In the genomic region with DNA sequence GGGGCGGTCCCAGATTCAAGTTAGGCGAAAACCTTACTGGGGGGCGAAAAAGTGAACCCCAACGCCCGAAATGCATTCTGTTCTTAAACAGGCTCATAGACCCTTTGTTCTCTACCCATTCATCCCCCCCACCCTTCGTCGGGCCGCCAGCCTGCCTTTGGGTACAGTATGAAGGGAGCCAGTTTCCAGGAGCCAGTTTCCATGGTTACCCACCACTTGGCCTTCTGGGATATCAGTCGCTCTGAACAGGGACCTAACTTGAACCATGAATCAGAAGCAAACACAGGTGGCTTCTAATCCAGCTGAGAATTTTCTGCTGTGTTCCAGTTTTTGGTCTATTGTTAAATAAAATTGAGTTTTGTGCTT, we compare ENCODE assay signal across 8 cellular contexts. TPM values are rescaled to one million over a fixed set of nuclear protein-coding genes. Genes with fewer than 3 reads are reported as not detected.
DNase-seq lines count a peak whose midpoint lies in the region; ATAC-seq and TF ChIP-seq lines count a peak whose summit lies in the region.

No MANE protein-coding gene starts in this region.

- H3K27ac ChIP-seq in endodermal cell (ENCODE audit: low read depth, low read length): peak overlapping the region; percentile 96
- peak overlapping the region; percentile 91 for H3K27ac ChIP-seq in mesodermal cell (ENCODE audit: low read depth, low read length, severe bottlenecking)

- H3K36me3 ChIP-seq in endodermal cell (ENCODE audit: control insufficient read depth, insufficient read depth, low read length) (peaks cover 4% of the 10 kb centered on the region), mesodermal cell (ENCODE audit: control insufficient read depth, insufficient read depth, low read length) (peaks cover 13% of the 10 kb centered on the region)

- peak overlapping the region; percentile 99 for H3K4me3 Mint-ChIP-seq in activated CD8-positive, alpha-beta memory T cell treated with anti-CD3 and anti-CD28 coated beads, Interleukin-2, amount 10 ng/mL, durations not matched to agents 7 days and 5 days
- peak overlapping the region; percentile 100 for H3K4me3 Mint-ChIP-seq in endodermal cell

- H3K27ac Mint-ChIP-seq in activated CD8-positive, alpha-beta memory T cell treated with anti-CD3 and anti-CD28 coated beads, Interleukin-2, amount 10 ng/mL, durations not matched to agents 7 days and 5 days: peak overlapping the region; percentile 99
- H3K27ac Mint-ChIP-seq in endodermal cell: peak overlapping the region; percentile 100

- H3K4me3 ChIP-seq in endodermal cell (ENCODE audit: low read length): peak overlapping the region; percentile 97
- H3K4me3 ChIP-seq in mesodermal cell (ENCODE audit: extremely low read depth, insufficient read depth, low read length, poor library complexity, severe bottlenecking): peak overlapping the region; percentile 100

- DNase-seq in 8988T: peak; percentile 40
- peak; percentile 81 for DNase-seq in NCI-H82 (lab: John Stamatoyannopoulos, UW)
- DNase-seq in activated CD8-positive, alpha-beta memory T cell treated with anti-CD3 and anti-CD28 coated beads, Interleukin-2, amount 10 ng/mL, durations not matched to agents 7 days and 5 days: peak; percentile 78
- peak; percentile 92 for DNase-seq in endodermal cell
- peak; percentile 16 for DNase-seq in stimulated activated CD8-positive, alpha-beta memory T cell treated with anti-CD3 and anti-CD28 coated beads, Interleukin-15, amount 100 ng/mL, for 1 hour (ENCODE audit: low read depth)

- H3K36me3 Mint-ChIP-seq in activated CD8-positive, alpha-beta memory T cell treated with anti-CD3 and anti-CD28 coated beads, Interleukin-2, amount 10 ng/mL, durations not matched to agents 7 days and 5 days: peaks cover 6% of the 10 kb centered on the region
- H3K36me3 Mint-ChIP-seq in endodermal cell (ENCODE audit: low read depth): peaks cover 12% of the 10 kb centered on the region

- H3K9me3 ChIP-seq in endodermal cell (ENCODE audit: control insufficient read depth, low read length): peaks cover 8% of the 10 kb centered on the region
- H3K9me3 ChIP-seq in mesodermal cell (ENCODE audit: control insufficient read depth, low read length): peaks cover 5% of the 10 kb centered on the region

- H3K4me1 ChIP-seq in endodermal cell (ENCODE audit: control insufficient read depth, insufficient read depth, low read length) (peaks cover 4% of the 10 kb centered on the region), mesodermal cell (ENCODE audit: control insufficient read depth, insufficient read depth, low read length, poor library complexity, severe bottlenecking) (no peaks in the 10 kb centered on the region)

- H3K9ac ChIP-seq in endodermal cell (ENCODE audit: extremely low read depth, low read length, poor library complexity, severe bottlenecking): peak overlapping the region; percentile 91

- no peaks in the 10 kb centered on the region for H3K9me3 Mint-ChIP-seq in activated CD8-positive, alpha-beta memory T cell treated with anti-CD3 and anti-CD28 coated beads, Interleukin-2, amount 10 ng/mL, durations not matched to agents 7 days and 5 days (ENCODE audit: low read depth)
- peaks cover 12% of the 10 kb centered on the region for H3K9me3 Mint-ChIP-seq in endodermal cell

- H3K27me3 ChIP-seq in endodermal cell (ENCODE audit: control insufficient read depth, insufficient read depth, low read length, poor library complexity, severe bottlenecking): peaks cover 14% of the 10 kb centered on the region

- peaks cover 30% of the 10 kb centered on the region for H3K4me1 Mint-ChIP-seq in activated CD8-positive, alpha-beta memory T cell treated with anti-CD3 and anti-CD28 coated beads, Interleukin-2, amount 10 ng/mL, durations not matched to agents 7 days and 5 days
- H3K4me1 Mint-ChIP-seq in endodermal cell: peaks cover 4% of the 10 kb centered on the region

- ATAC-seq in GM18511 (IDR thresholded peaks at IDR 0.05; ENCODE audit: unreplicated experiment) (peak; percentile 60), HG03442 (IDR thresholded peaks at IDR 0.05; ENCODE audit: unreplicated experiment) (peak; percentile 57)
- ATAC-seq in activated CD8-positive, alpha-beta memory T cell treated with anti-CD3 and anti-CD28 coated beads, Interleukin-2, amount 10 ng/mL, durations not matched to agents 7 days and 5 days: peak; percentile 72

- TF ChIP-seq CTCF in endodermal cell (conservative IDR thresholded peaks at IDR 0.05): no peak

- CTCF ChIA-PET in activated CD8-positive, alpha-beta memory T cell treated with anti-CD3 and anti-CD28 coated beads, Interleukin-2, amount 10 ng/mL, durations not matched to agents 7 days and 5 days (lab: Charles Lee): interaction anchor here (1.3 to 2.1 kb wide), 2 partner anchors 86 to 255 kb away, joined by 4 to 9 read pairs; no protein-coding TSS in a partner anchor

- H3K27me3 Mint-ChIP-seq in activated CD8-positive, alpha-beta memory T cell treated with anti-CD3 and anti-CD28 coated beads, Interleukin-2, amount 10 ng/mL, durations not matched to agents 7 days and 5 days: no peaks in the 10 kb centered on the region
- H3K27me3 Mint-ChIP-seq in endodermal cell (ENCODE audit: insufficient read depth): peaks cover 23% of the 10 kb centered on the region

- WGBS in endodermal cell (ENCODE audit: insufficient coverage in 1 of 2, insufficient read length in 1 of 2), 2 experiments: 0% methylated on average over 2 to 9 of the region's 9 CpGs
- WGBS in mesodermal cell (ENCODE audit: insufficient coverage in 2 of 2), 2 experiments: 0% methylated on average over 1 of the region's 9 CpGs

RNA-seq across cellular contexts. Expression of gene DHX40, which starts 0.5 kb away (rescaled TPM):
- total RNA-seq in activated CD8-positive, alpha-beta memory T cell treated with anti-CD3 and anti-CD28 coated beads, Interleukin-2, amount 10 ng/mL, durations not matched to agents 7 days and 5 days: 10 to 100 TPM; 17.1 to 18.0 TPM
- total RNA-seq in endodermal cell: 10 to 100 TPM; 32.7 to 36.2 TPM
- 62.4 TPM for polyA plus RNA-seq in endodermal cell (2013, experiment 1 of 2)
- 62.7 TPM for polyA plus RNA-seq in endodermal cell (2013, experiment 2 of 2)
- 46.3 TPM for polyA plus RNA-seq in mesodermal cell (2013, experiment 1 of 2)
- 47.5 TPM for polyA plus RNA-seq in mesodermal cell (2013, experiment 2 of 2)

RNA-seq across cellular contexts. Expression of gene CLTC, which starts 53.8 kb away (rescaled TPM):
- 100 to 1,000 TPM; 126 to 162 TPM for total RNA-seq in activated CD8-positive, alpha-beta memory T cell treated with anti-CD3 and anti-CD28 coated beads, Interleukin-2, amount 10 ng/mL, durations not matched to agents 7 days and 5 days
- total RNA-seq in endodermal cell: 100 to 1,000 TPM; 342 to 393 TPM
- polyA plus RNA-seq in endodermal cell (2013, experiment 1 of 2): 181 TPM
- polyA plus RNA-seq in endodermal cell (2013, experiment 2 of 2): 173 TPM
- polyA plus RNA-seq in mesodermal cell (2013, experiment 1 of 2): 224 TPM
- 226 TPM for polyA plus RNA-seq in mesodermal cell (2013, experiment 2 of 2)

Comparison
In these comparisons a context has a peak if more than half of its experiments do, and no peak if none do; other contexts are left out.
1. Peak in every context shown above with its lines: DNase-seq, ATAC-seq, H3K4me3 ChIP-seq and H3K27ac ChIP-seq.
2. DNase-seq: peak in every context shown above with its lines; median percentile 92 in endodermal cell; 81 in NCI-H82; 78 in activated CD8-positive, alpha-beta memory T cell treated with anti-CD3 and anti-CD28 coated beads, Interleukin-2, amount 10 ng/mL, durations not matched to agents 7 days and 5 days; 40 in 8988T; 16 in stimulated activated CD8-positive, alpha-beta memory T cell treated with anti-CD3 and anti-CD28 coated beads, Interleukin-15, amount 100 ng/mL, for 1 hour.